ENCODE assay signal across 8 cellular contexts in the genomic region with DNA sequence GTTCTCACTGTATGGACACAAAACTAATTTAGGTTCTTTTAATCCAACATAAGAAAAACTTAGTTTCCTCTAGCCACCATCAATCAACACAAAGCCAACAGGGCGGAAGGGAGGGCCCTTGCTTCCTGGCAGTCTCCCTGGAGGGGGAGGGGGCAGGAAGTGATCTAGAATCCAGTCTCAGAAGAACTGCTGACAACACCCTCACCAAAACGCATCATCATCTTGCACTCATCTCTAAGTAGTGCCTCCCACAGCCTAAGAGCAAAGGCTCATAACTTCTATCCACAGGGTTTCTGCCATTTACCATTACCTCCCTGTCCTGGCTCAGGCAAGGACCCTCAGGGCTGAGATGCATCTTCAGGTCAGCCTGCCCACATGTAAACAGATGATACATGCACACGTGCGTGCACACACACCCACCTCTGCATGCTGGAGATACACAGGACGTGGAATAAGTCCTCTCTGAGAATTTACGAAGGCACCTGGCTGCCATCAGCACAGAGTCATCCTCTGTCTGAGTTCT. TPM values are rescaled to one million over a fixed set of nuclear protein-coding genes. Genes with fewer than 3 reads are reported as not detected.
A peak's percentile ranks its signal among the peaks of the same experiment; 100 is the strongest.
DNase-seq lines count a peak whose midpoint lies in the region; ATAC-seq and TF ChIP-seq lines count a peak whose summit lies in the region.

No MANE protein-coding gene starts in this region.

- 54 to 72% (median 65%) methylated on average over 6 of the region's 6 CpGs for WGBS in adrenal gland, 4 donors

- H3K9me3 Mint-ChIP-seq in CD8-positive, alpha-beta memory T cell = no peaks in the 10 kb centered on the region

- H3K4me1 ChIP-seq in CD8-positive, alpha-beta memory T cell (ENCODE audit: insufficient read depth, low read length) = peaks cover 84% of the 10 kb centered on the region
- peaks cover 0 to 25% of the 10 kb centered on the region in 2 donors for H3K4me1 ChIP-seq in adrenal gland (replicated peaks in 1 of 2)

- DNase-seq in CD8-positive, alpha-beta memory T cell = peak; percentile 42 to 89 (median 66)
- peak in 4 of 5 experiments; percentile 36 to 94 (median 60) for DNase-seq in T-helper 2 cell
- DNase-seq in adrenal gland = peak in 6 of 7 donors; percentile 61 to 85 (median 65)
- no peak for DNase-seq in omental fat pad (ENCODE audit: low spot score)
- DNase-seq in NCI-H345 treated with DMSO at 0.1 percent for 48 hours (lab: John Stamatoyannopoulos, UW; ENCODE audit: unreplicated experiment) = no peak
- no peak for DNase-seq in NCI-H146 treated with DMSO at 0.1 percent for 48 hours (lab: John Stamatoyannopoulos, UW; ENCODE audit: unreplicated experiment)

- peak overlapping the region; percentile 91 to 98 (median 94) for H3K27ac Mint-ChIP-seq in CD8-positive, alpha-beta memory T cell

- H3K4me3 Mint-ChIP-seq in CD8-positive, alpha-beta memory T cell = peak overlapping the region; percentile 5 to 81 (median 72)

- POLR2A ChIA-PET in CD8-positive, alpha-beta memory T cell (lab: Charles Lee) = interaction anchor here (1.0 kb wide), 1 partner anchor 21 kb away, joined by 5 read pairs; a partner anchor contains a TSS

- CTCF ChIA-PET in CD8-positive, alpha-beta memory T cell (lab: Charles Lee) = interaction anchor here (0.6 to 2.1 kb wide), 4 partner anchors 12 to 21 kb away, joined by 3 to 11 read pairs (median 6); a partner anchor contains a TSS

- no peak for TF ChIP-seq POLR2A in adrenal gland (IDR thresholded peaks at IDR 0.05)

- peaks cover 79 to 95% (median 83%) of the 10 kb centered on the region in 3 donors for H3K4me1 Mint-ChIP-seq in CD8-positive, alpha-beta memory T cell

- intact Hi-C loops in adrenal gland (cut with DNase I) = no loop called here

- H3K36me3 ChIP-seq in CD8-positive, alpha-beta memory T cell (ENCODE audit: insufficient read depth, low read length) = no peaks in the 10 kb centered on the region
- H3K36me3 ChIP-seq in adrenal gland (replicated peaks in 1 of 2) = no peaks in the 10 kb centered on the region

- H3K27me3 Mint-ChIP-seq in CD8-positive, alpha-beta memory T cell = peaks cover 0 to 2% of the 10 kb centered on the region in 2 donors

- H3K27me3 ChIP-seq in CD8-positive, alpha-beta memory T cell (ENCODE audit: insufficient read depth, low read length, poor library complexity, severe bottlenecking) = no peaks in the 10 kb centered on the region
- no peaks in the 10 kb centered on the region for H3K27me3 ChIP-seq in adrenal gland

- no peaks in the 10 kb centered on the region for H3K9me3 ChIP-seq in CD8-positive, alpha-beta memory T cell (ENCODE audit: low read length)
- H3K9me3 ChIP-seq in adrenal gland (replicated peaks in 1 of 3) = no peaks in the 10 kb centered on the region

- ATAC-seq in omental fat pad (ENCODE audit: low FRiP score) (peak; percentile 69), HG02623 (IDR thresholded peaks at IDR 0.05; ENCODE audit: unreplicated experiment) (no peak), GM21381 (IDR thresholded peaks at IDR 0.05; ENCODE audit: unreplicated experiment) (no peak)

- H3K4me3 ChIP-seq in CD8-positive, alpha-beta memory T cell (ENCODE audit: low read length) = peak overlapping the region; percentile 35
- no peak overlapping the region for H3K4me3 ChIP-seq in adrenal gland

- H3K36me3 Mint-ChIP-seq in CD8-positive, alpha-beta memory T cell = peaks cover 0 to 2% (median 0%) of the 10 kb centered on the region in 3 donors

- H3K27ac ChIP-seq in CD8-positive, alpha-beta memory T cell (ENCODE audit: low read depth, low read length) = peak overlapping the region; percentile 45
- H3K27ac ChIP-seq in adrenal gland = peak overlapping the region in 3 of 5 donors; percentile 17 to 82 (median 26)

- no peak for TF ChIP-seq CTCF in adrenal gland (IDR thresholded peaks at IDR 0.05)
- no peak for TF ChIP-seq CTCF in omental fat pad (IDR thresholded peaks at IDR 0.05)

RNA-seq across cellular contexts. Expression of a gene that starts 20.5 kb away (rescaled TPM):
- total RNA-seq in CD8-positive, alpha-beta memory T cell = 10 to 100 TPM; 23.0 to 24.0 TPM
- polyA plus RNA-seq in CD8-positive, alpha-beta memory T cell = 15.1 TPM
- 1 to 10 TPM; 3.6 to 7.7 (median 6.9) TPM for total RNA-seq in adrenal gland
- 1 to 10 TPM; 6.9 to 7.7 (median 7.6) TPM for polyA plus RNA-seq in adrenal gland
- 10 to 100 TPM in 1 of 4 donors, 1 to 10 TPM in 3; 6.1 to 10.1 (median 7.8) TPM for total RNA-seq in omental fat pad

Comparison
In these comparisons a context has a peak if more than half of its experiments do, and no peak if none do; other contexts are left out.
1. DNase-seq: peak in CD8-positive, alpha-beta memory T cell (5 of 5), T-helper 2 cell (4 of 5) and adrenal gland (6 of 7); none in omental fat pad (single experiment), NCI-H345 treated with DMSO at 0.1 percent for 48 hours (single experiment) and NCI-H146 treated with DMSO at 0.1 percent for 48 hours (single experiment).